ENCODE assay signal across 3 cellular contexts in the genomic region with DNA sequence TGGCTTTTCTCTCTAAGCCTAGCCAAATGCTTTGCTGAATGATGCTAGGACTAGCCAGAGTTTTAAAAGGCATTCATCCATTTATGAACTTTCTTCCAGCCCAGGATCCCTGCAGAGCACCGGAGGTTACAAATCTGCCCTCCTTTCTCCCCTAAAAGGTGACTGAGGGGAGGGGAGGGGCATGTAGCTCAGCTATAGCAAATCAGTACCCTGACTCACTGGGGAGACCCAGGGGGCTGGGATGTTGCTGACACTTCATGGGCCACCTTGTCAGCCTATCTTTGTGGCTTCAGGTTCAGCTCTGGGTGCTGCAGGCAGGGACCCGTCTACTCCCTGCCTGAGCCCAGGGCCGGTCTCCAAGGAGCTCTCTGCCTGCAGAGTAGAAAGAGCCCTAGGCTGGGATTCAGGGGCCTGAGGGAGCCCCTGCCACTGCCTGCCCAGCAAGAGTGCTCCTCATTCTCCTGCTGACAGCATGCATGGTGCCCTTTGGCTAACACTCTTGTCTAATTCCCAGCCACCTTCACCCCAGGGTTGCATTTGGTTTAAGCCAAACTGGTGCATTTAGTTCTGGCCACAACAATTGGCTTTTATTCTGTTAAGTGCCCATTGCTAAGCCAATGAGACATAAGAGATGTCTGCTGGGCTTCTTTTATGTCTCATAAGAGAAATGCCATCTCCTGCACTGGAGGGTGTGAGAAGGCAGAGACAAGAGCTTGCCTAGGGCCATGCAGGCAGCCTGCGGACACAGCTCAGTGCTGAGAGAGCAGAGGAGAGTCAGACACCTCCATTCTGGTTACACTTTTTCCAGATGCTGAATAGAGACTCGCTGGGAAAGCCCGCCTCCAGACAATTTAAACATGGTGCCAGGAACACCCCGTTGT.
TF ChIP-seq lines count a peak whose summit lies in the region.

No MANE protein-coding gene starts in this region.

TF ChIP-seq in HCT116, 20 proteins besides CTCF, POLR2A, EP300 and RAD21:
- TF ChIP-seq TCF7L2 (IDR thresholded peaks at IDR 0.05; ENCODE audit: borderline replicate concordance, extremely low read depth, insufficient read depth, insufficient read length) (no peak), JUND (IDR thresholded peaks at IDR 0.05) (no peak), ZFX (IDR thresholded peaks at IDR 0.05) (no peak), ZBTB33 (IDR thresholded peaks at IDR 0.05; ENCODE audit: extremely low read depth, insufficient replicate concordance, low read length) (no peak), POLR2AphosphoS5 (IDR thresholded peaks at IDR 0.05; ENCODE audit: low read depth, low read length) (no peak)
TF ChIP-seq in HCT116: peak in this region for 0.

TF ChIP-seq in WTC11, 78 proteins besides CTCF, POLR2A, EP300 and RAD21:
- TF ChIP-seq E2F1 (CRISPR knock-in tag; IDR thresholded peaks at IDR 0.05) (no peak), MYBL2 (CRISPR knock-in tag; IDR thresholded peaks at IDR 0.05) (no peak), ZNF232 (CRISPR knock-in tag; IDR thresholded peaks at IDR 0.05) (no peak)
- TF ChIP-seq, protein P1, sequence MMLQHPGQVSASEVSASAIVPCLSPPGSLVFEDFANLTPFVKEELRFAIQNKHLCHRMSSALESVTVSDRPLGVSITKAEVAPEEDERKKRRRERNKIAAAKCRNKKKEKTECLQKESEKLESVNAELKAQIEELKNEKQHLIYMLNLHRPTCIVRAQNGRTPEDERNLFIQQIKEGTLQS (CRISPR knock-in tag; conservative IDR thresholded peaks at IDR 0.05) = no peak
- TF ChIP-seq, protein P2, sequence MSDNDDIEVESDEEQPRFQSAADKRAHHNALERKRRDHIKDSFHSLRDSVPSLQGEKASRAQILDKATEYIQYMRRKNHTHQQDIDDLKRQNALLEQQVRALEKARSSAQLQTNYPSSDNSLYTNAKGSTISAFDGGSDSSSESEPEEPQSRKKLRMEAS (CRISPR knock-in tag; IDR thresholded peaks at IDR 0.05) = no peak

TF ChIP-seq in HepG2, 621 proteins besides CTCF, POLR2A, EP300 and RAD21:
- TF ChIP-seq ZNF33A (CRISPR knock-in tag; IDR thresholded peaks at IDR 0.05; ENCODE audit: borderline replicate concordance) (no peak), ZBTB33 (CRISPR knock-in tag; IDR thresholded peaks at IDR 0.05) (no peak), ZBTB34 (CRISPR knock-in tag; IDR thresholded peaks at IDR 0.05) (no peak), ZBTB49 (CRISPR knock-in tag; IDR thresholded peaks at IDR 0.05; ENCODE audit: borderline replicate concordance) (no peak), CC2D1A (CRISPR knock-in tag; IDR thresholded peaks at IDR 0.05) (no peak), AKNA (CRISPR knock-in tag; IDR thresholded peaks at IDR 0.05; ENCODE audit: borderline replicate concordance) (no peak), ZSCAN31 (CRISPR knock-in tag; IDR thresholded peaks at IDR 0.05; ENCODE audit: low read depth) (no peak), MEIS1 (CRISPR knock-in tag; IDR thresholded peaks at IDR 0.05; ENCODE audit: borderline replicate concordance) (no peak), MAF1 (CRISPR knock-in tag; IDR thresholded peaks at IDR 0.05; ENCODE audit: borderline replicate concordance) (no peak), RELA (CRISPR knock-in tag; IDR thresholded peaks at IDR 0.05) (no peak)
- TF ChIP-seq, protein P3, sequence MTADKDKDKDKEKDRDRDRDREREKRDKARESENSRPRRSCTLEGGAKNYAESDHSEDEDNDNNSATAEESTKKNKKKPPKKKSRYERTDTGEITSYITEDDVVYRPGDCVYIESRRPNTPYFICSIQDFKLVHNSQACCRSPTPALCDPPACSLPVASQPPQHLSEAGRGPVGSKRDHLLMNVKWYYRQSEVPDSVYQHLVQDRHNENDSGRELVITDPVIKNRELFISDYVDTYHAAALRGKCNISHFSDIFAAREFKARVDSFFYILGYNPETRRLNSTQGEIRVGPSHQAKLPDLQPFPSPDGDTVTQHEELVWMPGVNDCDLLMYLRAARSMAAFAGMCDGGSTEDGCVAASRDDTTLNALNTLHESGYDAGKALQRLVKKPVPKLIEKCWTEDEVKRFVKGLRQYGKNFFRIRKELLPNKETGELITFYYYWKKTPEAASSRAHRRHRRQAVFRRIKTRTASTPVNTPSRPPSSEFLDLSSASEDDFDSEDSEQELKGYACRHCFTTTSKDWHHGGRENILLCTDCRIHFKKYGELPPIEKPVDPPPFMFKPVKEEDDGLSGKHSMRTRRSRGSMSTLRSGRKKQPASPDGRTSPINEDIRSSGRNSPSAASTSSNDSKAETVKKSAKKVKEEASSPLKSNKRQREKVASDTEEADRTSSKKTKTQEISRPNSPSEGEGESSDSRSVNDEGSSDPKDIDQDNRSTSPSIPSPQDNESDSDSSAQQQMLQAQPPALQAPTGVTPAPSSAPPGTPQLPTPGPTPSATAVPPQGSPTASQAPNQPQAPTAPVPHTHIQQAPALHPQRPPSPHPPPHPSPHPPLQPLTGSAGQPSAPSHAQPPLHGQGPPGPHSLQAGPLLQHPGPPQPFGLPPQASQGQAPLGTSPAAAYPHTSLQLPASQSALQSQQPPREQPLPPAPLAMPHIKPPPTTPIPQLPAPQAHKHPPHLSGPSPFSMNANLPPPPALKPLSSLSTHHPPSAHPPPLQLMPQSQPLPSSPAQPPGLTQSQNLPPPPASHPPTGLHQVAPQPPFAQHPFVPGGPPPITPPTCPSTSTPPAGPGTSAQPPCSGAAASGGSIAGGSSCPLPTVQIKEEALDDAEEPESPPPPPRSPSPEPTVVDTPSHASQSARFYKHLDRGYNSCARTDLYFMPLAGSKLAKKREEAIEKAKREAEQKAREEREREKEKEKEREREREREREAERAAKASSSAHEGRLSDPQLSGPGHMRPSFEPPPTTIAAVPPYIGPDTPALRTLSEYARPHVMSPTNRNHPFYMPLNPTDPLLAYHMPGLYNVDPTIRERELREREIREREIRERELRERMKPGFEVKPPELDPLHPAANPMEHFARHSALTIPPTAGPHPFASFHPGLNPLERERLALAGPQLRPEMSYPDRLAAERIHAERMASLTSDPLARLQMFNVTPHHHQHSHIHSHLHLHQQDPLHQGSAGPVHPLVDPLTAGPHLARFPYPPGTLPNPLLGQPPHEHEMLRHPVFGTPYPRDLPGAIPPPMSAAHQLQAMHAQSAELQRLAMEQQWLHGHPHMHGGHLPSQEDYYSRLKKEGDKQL (CRISPR knock-in tag; IDR thresholded peaks at IDR 0.05; ENCODE audit: low read depth) = no peak
- TF ChIP-seq, protein P4, sequence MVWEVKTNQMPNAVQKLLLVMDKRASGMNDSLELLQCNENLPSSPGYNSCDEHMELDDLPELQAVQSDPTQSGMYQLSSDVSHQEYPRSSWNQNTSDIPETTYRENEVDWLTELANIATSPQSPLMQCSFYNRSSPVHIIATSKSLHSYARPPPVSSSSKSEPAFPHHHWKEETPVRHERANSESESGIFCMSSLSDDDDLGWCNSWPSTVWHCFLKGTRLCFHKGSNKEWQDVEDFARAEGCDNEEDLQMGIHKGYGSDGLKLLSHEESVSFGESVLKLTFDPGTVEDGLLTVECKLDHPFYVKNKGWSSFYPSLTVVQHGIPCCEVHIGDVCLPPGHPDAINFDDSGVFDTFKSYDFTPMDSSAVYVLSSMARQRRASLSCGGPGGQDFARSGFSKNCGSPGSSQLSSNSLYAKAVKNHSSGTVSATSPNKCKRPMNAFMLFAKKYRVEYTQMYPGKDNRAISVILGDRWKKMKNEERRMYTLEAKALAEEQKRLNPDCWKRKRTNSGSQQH (CRISPR knock-in tag; IDR thresholded peaks at IDR 0.05; ENCODE audit: low read depth) = no peak
TF ChIP-seq in HepG2: peak in this region for 0.
